ENCODE assay signal across 21 cellular contexts in genomic region chr17:34651267-34651955, GRCh38.
DNase-seq lines count a peak whose midpoint lies in the region; ATAC-seq, FAIRE-seq and TF ChIP-seq lines count a peak whose summit lies in the region.
"Had no signal": no experiment of that assay in that cellular context is flagged by ENCODE, and none has a peak within 500 bp of the region (broad histone marks: within the 10 kb centered on the region; RNA-seq: fewer than 3 reads in every experiment).

No MANE protein-coding gene starts in this region.

- FAIRE-seq in K562 (lab: Jason Lieb, UNC) = no peak
- no peak for FAIRE-seq in kidney (lab: Jason Lieb, UNC)
- FAIRE-seq: A549, G401.6 had no signal

- H3K4me1 ChIP-seq in K562 (replicated peaks in 1 of 2; ENCODE audit: control insufficient read depth in 2 of 2, insufficient read depth in 2 of 2, low read length in 2 of 2) (peaks cover 8 to 10% of the 10 kb centered on the region in 2 experiments; a peak in 3 of 5 replicates), kidney (ENCODE audit: control insufficient read depth in 1 of 2, insufficient read depth in 1 of 2, low read depth in 1 of 2, low read length in 2 of 2) (no peaks in the 10 kb centered on the region), spleen (no peaks in the 10 kb centered on the region)
- H3K4me1 ChIP-seq: A549, SJCRH30 had no signal

- no peak overlapping the region for H2AFZ ChIP-seq in K562 (ENCODE audit: low read depth, low read length)
- H2AFZ ChIP-seq: GM23338, PC-9 had no signal

- TF ChIP-seq POLR2A in K562 (conservative IDR thresholded peaks at IDR 0.05) (no peak), spleen (IDR thresholded peaks at IDR 0.05) (no peak)

- H3K27ac ChIP-seq in K562 (ENCODE audit: extremely low read depth, low read depth, low read length) (no peak overlapping the region), kidney (ENCODE audit: low read depth in 2 of 2, low read length in 2 of 2) (no peak overlapping the region), spleen (no peak overlapping the region)
- H3K27ac ChIP-seq: A549, PC-9, SJCRH30 had no signal

- peaks cover 18% of the 10 kb centered on the region for H4K20me1 ChIP-seq in K562 (replicated peaks; ENCODE audit: control insufficient read depth, insufficient read depth, low read length)

- no peaks in the 10 kb centered on the region for H3K36me3 ChIP-seq in K562 (ENCODE audit: control insufficient read depth, insufficient read depth, low read length)
- no peaks in the 10 kb centered on the region for H3K36me3 ChIP-seq in kidney (ENCODE audit: control insufficient read depth in 1 of 2, insufficient read depth in 2 of 2, low read length in 2 of 2)
- H3K36me3 ChIP-seq in spleen = no peaks in the 10 kb centered on the region
- H3K36me3 ChIP-seq: SJCRH30 had no signal

- H3K4me3 ChIP-seq in K562 (no peak overlapping the region), kidney (ENCODE audit: low read length in 2 of 2) (no peak overlapping the region), spleen (no peak overlapping the region)
- H3K4me3 ChIP-seq: A549, GM23338, PC-9, SJCRH30 had no signal

- POLR2A ChIA-PET in K562 (lab: Yijun Ruan, JAX) = no interaction called here

- no peaks in the 10 kb centered on the region for H3K79me2 ChIP-seq in K562 (ENCODE audit: control insufficient read depth, insufficient read depth, low read length)

- TF ChIP-seq RAD21 in K562 (CRISPR knock-in tag; conservative IDR thresholded peaks at IDR 0.05 in 1 of 2, IDR thresholded peaks at IDR 0.05 in 1 of 2) = no peak

- DNase-seq in ELF-1 (ENCODE audit: low read depth, low spot score) (peak; percentile 17), K562 (ENCODE audit: extremely low read depth in 1 of 4, low spot score in 3 of 4) (peak in 2 of 4 experiments; percentile 18 to 25), kidney (peak; percentile 43), spleen (peak; percentile 42), kidney tubule cell (ENCODE audit: low spot score) (no peak)
- DNase-seq in activated effector memory CD4-positive, alpha-beta T cell treated with Interleukin-2 at 50 U/mL for 16 hours = no peak
- DNase-seq: CD8-positive, alpha-beta memory T cell; DMS153; HCEC 1CT; NCI-H1092; NCI-H1417 treated with DMSO at 0.1 percent for 48 hours; NCI-H1930; NCI-H526 treated with DMSO at 0.1 percent for 48 hours; PC-9; SJCRH30; T-cell had no signal

- no peak for ATAC-seq in K562
- no peak for ATAC-seq in GM18861 (IDR thresholded peaks at IDR 0.05; ENCODE audit: unreplicated experiment)
- ATAC-seq: A549, GM23338, Right ventricle myocardium inferior, T-cell had no signal

- BruUV-seq in K562 (replicated peaks; lab: Mats Ljungman, UMichigan) = no TSS peak

- H3K27me3 ChIP-seq in K562 (ENCODE audit: control insufficient read depth in 2 of 2, insufficient read depth in 2 of 2, low read length in 2 of 2) = peaks cover 7 to 13% of the 10 kb centered on the region in 2 experiments; a peak in 4 of 5 replicates
- H3K27me3 ChIP-seq in spleen (replicated peaks in 1 of 7) = peaks cover 0 to 36% (median 4%) of the 10 kb centered on the region in 7 donors

- TF ChIP-seq EP300 in K562 (IDR thresholded peaks at IDR 0.05; ENCODE audit: low read length) = no peak

- no peak overlapping the region for H3K4me2 ChIP-seq in K562 (ENCODE audit: insufficient read depth, low read length)
- H3K4me2 ChIP-seq: A549, GM23338, PC-9 had no signal

- TF ChIP-seq CTCF in K562 (IDR thresholded peaks at IDR 0.05 in 2 of 3, conservative IDR thresholded peaks at IDR 0.05 in 1 of 3; ENCODE audit: insufficient read depth in 2 of 3, low read depth in 1 of 3, low read length in 3 of 3) (no peak), kidney (IDR thresholded peaks at IDR 0.05; ENCODE audit: borderline replicate concordance, extremely low read depth, insufficient read depth) (no peak), spleen (IDR thresholded peaks at IDR 0.05 in 8 of 11, conservative IDR thresholded peaks at IDR 0.05 in 3 of 11) (no peak)

- H3K9me1 ChIP-seq in K562 (ENCODE audit: control insufficient read depth, insufficient read depth, low read length) = no peaks in the 10 kb centered on the region

- H3K9ac ChIP-seq in K562 (ENCODE audit: insufficient read depth in 1 of 2, low read depth in 2 of 2, low read length in 2 of 2) = peak overlapping the region in 1 of 2 experiments; percentile 7; a peak in 1 of 4 replicates
- no peak overlapping the region for H3K9ac ChIP-seq in kidney (ENCODE audit: low read length in 2 of 2)

- H3K9me3 ChIP-seq in K562 (replicated peaks; ENCODE audit: control insufficient read depth, insufficient read depth, low read depth, low read length) = no peaks in the 10 kb centered on the region
- no peaks in the 10 kb centered on the region for H3K9me3 ChIP-seq in kidney (ENCODE audit: control insufficient read depth in 1 of 2, low read length in 2 of 2)
- no peaks in the 10 kb centered on the region for H3K9me3 ChIP-seq in spleen
- H3K9me3 ChIP-seq: A549, SJCRH30 had no signal

- intact Hi-C loops in K562 (cut with micrococcal nuclease) (no loop called here), kidney (cut with DNase I) (no loop called here), spleen (cut with DNase I; ENCODE audit: low total_unique reads) (no loop called here)

- in situ Hi-C loops in K562 (cut with MboI) = no loop called here

- WGBS in K562 (ENCODE audit: insufficient coverage, low coverage, missing lambda C conversion rate) = 3% methylated on average over 17 of the region's 17 CpGs
- WGBS in spleen, 5 donors = 56 to 71% (median 67%) methylated on average over 12 to 17 of the region's 17 CpGs

- CTCF ChIA-PET in K562 (lab: Yijun Ruan, JAX; ENCODE audit: low intra/inter-chr PET ratio) = no interaction called here

TF ChIP-seq in K562, 482 proteins besides CTCF, POLR2A, EP300 and RAD21:
- no peak for TF ChIP-seq BCLAF1 (IDR thresholded peaks at IDR 0.05; ENCODE audit: borderline replicate concordance in 1 of 2, control insufficient read depth in 1 of 2, low read depth in 2 of 2, low read length in 1 of 2)
- peak; percentile 55 for TF ChIP-seq EGR1 (conservative IDR thresholded peaks at IDR 0.05)

Comparison
In these comparisons a context has a peak if more than half of its experiments do, and no peak if none do; other contexts are left out.
1. DNase-seq: peak in ELF-1 (single experiment), kidney (single experiment) and spleen (single experiment); none in activated effector memory CD4-positive, alpha-beta T cell treated with Interleukin-2 at 50 U/mL for 16 hours (single experiment) and kidney tubule cell (single experiment).